Comparison of ENCODE assay signal across 8 cellular contexts in genomic region chr5:138354926-138355378, GRCh38. TPM values are rescaled to one million over a fixed set of nuclear protein-coding genes. Genes with fewer than 3 reads are reported as not detected.
DNase-seq lines count a peak whose midpoint lies in the region; ATAC-seq and TF ChIP-seq lines count a peak whose summit lies in the region.

No MANE protein-coding gene starts in this region.

- peaks cover 0 to 9% (median 6%) of the 10 kb centered on the region in 8 donors for H3K9me3 ChIP-seq in spleen

- WGBS in spleen, 5 donors = 13 to 34% (median 25%) methylated on average over 6 of the region's 6 CpGs

- H3K4me3 ChIP-seq in spleen = peak overlapping the region in 4 of 8 donors; percentile 84 to 96 (median 88)

- H3K27me3 Mint-ChIP-seq in activated naive CD8-positive, alpha-beta T cell treated with anti-CD3 and anti-CD28 coated beads for 36 hours = no peaks in the 10 kb centered on the region

- peaks cover 0 to 20% (median 0%) of the 10 kb centered on the region in 6 donors for H3K36me3 ChIP-seq in spleen

- peak overlapping the region; percentile 99 for H3K4me3 Mint-ChIP-seq in activated naive CD8-positive, alpha-beta T cell treated with anti-CD3 and anti-CD28 coated beads for 36 hours

- DNase-seq in NCI-H510A treated with DMSO at 0.1 percent for 48 hours (lab: John Stamatoyannopoulos, UW) (peak; percentile 4), NCI-H510A (lab: John Stamatoyannopoulos, UW) (no peak), RKO (ENCODE audit: low spot score) (peak; percentile 94), left ventricle myocardium superior (no peak), spleen (no peak), NCI-H345 treated with DMSO at 0.1 percent for 48 hours (lab: John Stamatoyannopoulos, UW; ENCODE audit: unreplicated experiment) (no peak)
- DNase-seq in activated naive CD8-positive, alpha-beta T cell treated with anti-CD3 and anti-CD28 coated beads for 36 hours = peak; percentile 56

- H3K27ac ChIP-seq in spleen = peak overlapping the region in 6 of 8 donors; percentile 30 to 100 (median 99)

- intact Hi-C loops in left ventricle myocardium superior (cut with micrococcal nuclease) (no loop called here), spleen (cut with DNase I; ENCODE audit: low total_unique reads) (no loop called here)

- no peak for TF ChIP-seq CTCF in spleen (IDR thresholded peaks at IDR 0.05 in 8 of 11, conservative IDR thresholded peaks at IDR 0.05 in 3 of 11)

- no peak for TF ChIP-seq POLR2A in spleen (IDR thresholded peaks at IDR 0.05)

- peaks cover 17% of the 10 kb centered on the region for H3K36me3 Mint-ChIP-seq in activated naive CD8-positive, alpha-beta T cell treated with anti-CD3 and anti-CD28 coated beads for 36 hours

- peaks cover 6% of the 10 kb centered on the region for H3K9me3 Mint-ChIP-seq in activated naive CD8-positive, alpha-beta T cell treated with anti-CD3 and anti-CD28 coated beads for 36 hours

- ATAC-seq in HG03066 (IDR thresholded peaks at IDR 0.05; ENCODE audit: low read depth, unreplicated experiment) (peak; percentile 45), left ventricle myocardium superior (peak; percentile 11)

- H3K27me3 ChIP-seq in spleen (replicated peaks in 1 of 7) = no peaks in the 10 kb centered on the region

- H3K4me1 ChIP-seq in spleen = peaks cover 17 to 76% (median 39%) of the 10 kb centered on the region in 6 donors

- H3K27ac Mint-ChIP-seq in activated naive CD8-positive, alpha-beta T cell treated with anti-CD3 and anti-CD28 coated beads for 36 hours = peak overlapping the region; percentile 67

- H3K4me1 Mint-ChIP-seq in activated naive CD8-positive, alpha-beta T cell treated with anti-CD3 and anti-CD28 coated beads for 36 hours = peaks cover 50% of the 10 kb centered on the region

RNA-seq across cellular contexts. Expression of gene KDM3B, which starts 2.5 kb away (rescaled TPM):
- 10 to 100 TPM; 38.0 to 39.8 TPM for total RNA-seq in activated naive CD8-positive, alpha-beta T cell treated with anti-CD3 and anti-CD28 coated beads for 36 hours
- total RNA-seq in left ventricle myocardium superior = 40.8 TPM
- 10 to 100 TPM; 69.1 to 90.6 (median 79.6) TPM for total RNA-seq in spleen
- polyA plus RNA-seq in spleen = 10 to 100 TPM; 21.6 to 27.4 (median 24.8) TPM

RNA-seq across cellular contexts. Expression of gene FAM53C, which starts 16.9 kb away (rescaled TPM):
- total RNA-seq in activated naive CD8-positive, alpha-beta T cell treated with anti-CD3 and anti-CD28 coated beads for 36 hours = 10 to 100 TPM; 32.7 to 34.3 TPM
- total RNA-seq in left ventricle myocardium superior (32.3 TPM), spleen (10 to 100 TPM; 28.8 to 42.0 (median 33.7) TPM)
- polyA plus RNA-seq in spleen = 10 to 100 TPM in 1 of 3 donors, 1 to 10 TPM in 2; 6.8 to 11.7 (median 7.7) TPM

RNA-seq across cellular contexts. Expression of gene CDC25C, which starts 23.3 kb away (rescaled TPM):
- 1 to 10 TPM; 8.4 to 8.7 TPM for total RNA-seq in activated naive CD8-positive, alpha-beta T cell treated with anti-CD3 and anti-CD28 coated beads for 36 hours
- total RNA-seq in left ventricle myocardium superior (not detected), spleen (1 to 10 TPM in 3 of 7 donors, under 1 TPM in 4; 0.25 to 6.0 (median 0.89) TPM)
- 1 to 10 TPM in 1 of 3 donors, under 1 TPM in 2; 0.37 to 2.0 (median 0.77) TPM for polyA plus RNA-seq in spleen

Comparison
In these comparisons a context has a peak if more than half of its experiments do, and no peak if none do; other contexts are left out.
1. DNase-seq: peak in NCI-H510A treated with DMSO at 0.1 percent for 48 hours (single experiment), RKO (single experiment) and activated naive CD8-positive, alpha-beta T cell treated with anti-CD3 and anti-CD28 coated beads for 36 hours (single experiment); none in NCI-H510A (single experiment), left ventricle myocardium superior (single experiment), spleen (single experiment) and NCI-H345 treated with DMSO at 0.1 percent for 48 hours (single experiment).